ENCODE assay signal across 9 cellular contexts in genomic region chr2:54394392-54394791, GRCh38.
DNase-seq lines count a peak whose midpoint lies in the region; ATAC-seq and TF ChIP-seq lines count a peak whose summit lies in the region.
"Had no signal": no experiment of that assay in that cellular context is flagged by ENCODE, and none has a peak within 500 bp of the region (broad histone marks: within the 10 kb centered on the region; RNA-seq: fewer than 3 reads in every experiment).

No MANE protein-coding gene starts in this region.

- H3K4me1 Mint-ChIP-seq in CD4-positive, alpha-beta memory T cell, result peaks cover 6 to 10% (median 8%) of the 10 kb centered on the region in 4 donors

- H3K36me3 ChIP-seq in CD4-positive, alpha-beta memory T cell (ENCODE audit: insufficient read depth, low read length), result no peaks in the 10 kb centered on the region
- no peaks in the 10 kb centered on the region for H3K36me3 ChIP-seq in adipocyte (ENCODE audit: control insufficient read depth, insufficient read depth, low read length, severe bottlenecking)
- no peaks in the 10 kb centered on the region for H3K36me3 ChIP-seq in testis (ENCODE audit: low read depth, missing control alignments)

- H3K4me1 ChIP-seq in CD4-positive, alpha-beta memory T cell (ENCODE audit: insufficient read depth, low read length), result peaks cover 9% of the 10 kb centered on the region
- H3K4me1 ChIP-seq in adipocyte (ENCODE audit: control insufficient read depth, insufficient read depth, low read length), result peaks cover 8% of the 10 kb centered on the region
- no peaks in the 10 kb centered on the region for H3K4me1 ChIP-seq in testis

- H3K4me3 ChIP-seq in CD4-positive, alpha-beta memory T cell (ENCODE audit: low read length in 2 of 2), result peak overlapping the region; percentile 1 to 11
- H3K4me3 ChIP-seq in adipocyte (ENCODE audit: low read length), result peak overlapping the region; percentile 66
- H3K4me3 ChIP-seq in testis, result no peak overlapping the region

- peak in 3 of 5 donors; percentile 3 to 28 (median 15) for DNase-seq in CD4-positive, alpha-beta memory T cell
- no peak for DNase-seq in adipocyte (ENCODE audit: low read depth)
- DNase-seq in cerebellar nuclear complex (lab: John Stamatoyannopoulos, UW), result no peak
- no peak for DNase-seq in activated gamma-delta T cell (lab: John Stamatoyannopoulos, UW)
- DNase-seq in testis, result no peak
- DNase-seq: NCI-H524 had no signal

- H3K9me3 ChIP-seq in CD4-positive, alpha-beta memory T cell (ENCODE audit: control insufficient read depth in 1 of 2, low read length in 2 of 2), result no peaks in the 10 kb centered on the region
- no peaks in the 10 kb centered on the region for H3K9me3 ChIP-seq in adipocyte (ENCODE audit: control insufficient read depth, low read length)
- H3K9me3 ChIP-seq in testis, result no peaks in the 10 kb centered on the region

- no peak for TF ChIP-seq CTCF in testis (IDR thresholded peaks at IDR 0.05)

- no peaks in the 10 kb centered on the region for H3K27me3 Mint-ChIP-seq in CD4-positive, alpha-beta memory T cell

- H3K4me3 Mint-ChIP-seq in CD4-positive, alpha-beta memory T cell, result peak overlapping the region; percentile 48 to 85 (median 74)

- no peaks in the 10 kb centered on the region for H3K9me3 Mint-ChIP-seq in CD4-positive, alpha-beta memory T cell

- WGBS in testis, 2 donors, result 61 to 64% methylated on average over 5 of the region's 5 CpGs

- intact Hi-C loops in CD4-positive, alpha-beta memory T cell (cut with micrococcal nuclease), result no loop called here
- intact Hi-C loops in testis (cut with DNase I; ENCODE audit: low total_unique reads), result no loop called here

- peak overlapping the region; percentile 37 for H3K9ac ChIP-seq in adipocyte (ENCODE audit: low read length)

- no peak for TF ChIP-seq POLR2A in testis (IDR thresholded peaks at IDR 0.05)

- peaks cover 0 to 1% of the 10 kb centered on the region in 2 donors for H3K36me3 Mint-ChIP-seq in CD4-positive, alpha-beta memory T cell

- no peaks in the 10 kb centered on the region for H3K27me3 ChIP-seq in CD4-positive, alpha-beta memory T cell (ENCODE audit: insufficient read depth, low read length)
- H3K27me3 ChIP-seq in adipocyte (replicated peaks; ENCODE audit: control insufficient read depth, insufficient read depth, low read length), result no peaks in the 10 kb centered on the region
- no peaks in the 10 kb centered on the region for H3K27me3 ChIP-seq in testis

- CTCF ChIA-PET in CD4-positive, alpha-beta memory T cell (lab: Charles Lee; ENCODE audit: partially characterized antibody), result no interaction called here

- POLR2A ChIA-PET in CD4-positive, alpha-beta memory T cell (lab: Charles Lee; ENCODE audit: partially characterized antibody), result no interaction called here

- H3K27ac ChIP-seq in CD4-positive, alpha-beta memory T cell (ENCODE audit: low read depth, low read length), result no peak overlapping the region
- no peak overlapping the region for H3K27ac ChIP-seq in testis

- ATAC-seq in GM19351 (IDR thresholded peaks at IDR 0.05; ENCODE audit: unreplicated experiment), result peak; percentile 78
- peak; percentile 82 for ATAC-seq in HG03342 (IDR thresholded peaks at IDR 0.05; ENCODE audit: unreplicated experiment)
- ATAC-seq in GM19324 (IDR thresholded peaks at IDR 0.05; ENCODE audit: low FRiP score, unreplicated experiment), result no peak

- H3K27ac Mint-ChIP-seq in CD4-positive, alpha-beta memory T cell, result peak overlapping the region; percentile 52 to 92 (median 75)

Comparison
In these comparisons a context has a peak if more than half of its experiments do, and no peak if none do; other contexts are left out.
1. DNase-seq: peak in CD4-positive, alpha-beta memory T cell (3 of 5); none in adipocyte (single experiment), cerebellar nuclear complex (0 of 2), activated gamma-delta T cell (single experiment) and testis (single experiment).
2. H3K4me3 ChIP-seq: peak in CD4-positive, alpha-beta memory T cell (2 of 2) and adipocyte (single experiment); none in testis (0 of 2).